21 cellular contexts compared by ENCODE assay signal in genomic region chr22:45014658-45015057, GRCh38. TPM values are rescaled to one million over a fixed set of nuclear protein-coding genes. Genes with fewer than 3 reads are reported as not detected.
DNase-seq lines count a peak whose midpoint lies in the region; ATAC-seq lines count a peak whose summit lies in the region.
"Had no signal": no experiment of that assay in that cellular context is flagged by ENCODE, and none has a peak within 500 bp of the region (broad histone marks: within the 10 kb centered on the region; RNA-seq: fewer than 3 reads in every experiment).

No MANE protein-coding gene starts in this region.

- H3K4me3 Mint-ChIP-seq in T-helper 17 cell = peak overlapping the region; percentile 49
- H3K4me3 Mint-ChIP-seq: CD4-positive, CD25-positive, alpha-beta regulatory T cell had no signal

- H3K4me1 Mint-ChIP-seq in T-helper 17 cell = peaks cover 8% of the 10 kb centered on the region

- peaks cover 7% of the 10 kb centered on the region for H3K36me3 Mint-ChIP-seq in T-helper 17 cell (ENCODE audit: low read depth)
- H3K36me3 Mint-ChIP-seq: CD4-positive, CD25-positive, alpha-beta regulatory T cell had no signal

- DNase-seq in Right ventricle myocardium inferior (ENCODE audit: missing footprints) (peak; percentile 60), left cardiac atrium (no peak), T-helper 17 cell (no peak), iPS-NIHi11 (ENCODE audit: low spot score) (peak; percentile 55), SW 1271 (lab: John Stamatoyannopoulos, UW) (no peak), NCI-H2171 treated with DMSO at 0.1 percent for 48 hours (lab: John Stamatoyannopoulos, UW) (no peak)
- DNase-seq: 8988T; CD4-positive, CD25-positive, alpha-beta regulatory T cell; DMS153; KBM-7; MV-4-11; NCI-H1105; NCI-H1436 treated with DMSO at 0.1 percent for 48 hours; NCI-H187 treated with DMSO at 0.1 percent for 48 hours; NCI-H446 treated with DMSO at 0.1 percent for 48 hours; NCI-H526; SHP77 treated with DMSO at 0.1 percent for 48 hours had no signal

- H3K27me3 Mint-ChIP-seq in T-helper 17 cell = peaks cover 68% of the 10 kb centered on the region

- no peaks in the 10 kb centered on the region for H3K9me3 ChIP-seq in T-helper 17 cell (ENCODE audit: control insufficient read depth, low read length, poor library complexity, severe bottlenecking)
- H3K9me3 ChIP-seq: BLaER1 had no signal

- intact Hi-C loops in Right ventricle myocardium inferior (cut with DNase I) (no loop called here), left cardiac atrium (cut with DNase I) (no loop called here)

- H3K27ac Mint-ChIP-seq in T-helper 17 cell = no peak overlapping the region
- H3K27ac Mint-ChIP-seq: CD4-positive, CD25-positive, alpha-beta regulatory T cell had no signal

- ATAC-seq in Right ventricle myocardium inferior = no peak
- no peak for ATAC-seq in left cardiac atrium
- ATAC-seq in T-helper 17 cell = no peak
- no peak for ATAC-seq in GM19467 (IDR thresholded peaks at IDR 0.05; ENCODE audit: unreplicated experiment)
- no peak for ATAC-seq in GM18498 (IDR thresholded peaks at IDR 0.05; ENCODE audit: unreplicated experiment)
- ATAC-seq: Panc1 had no signal

RNA-seq across cellular contexts. Expression of gene PHF21B, which starts 4.9 kb away (rescaled TPM):
- total RNA-seq in Right ventricle myocardium inferior = not detected
- under 1 TPM; 0.71 to 0.76 TPM for total RNA-seq in left cardiac atrium
- not detected for total RNA-seq in T-helper 17 cell
- total RNA-seq: CD4-positive, CD25-positive, alpha-beta regulatory T cell had no signal

Comparison
In these comparisons a context has a peak if more than half of its experiments do, and no peak if none do; other contexts are left out.
1. DNase-seq: peak in Right ventricle myocardium inferior (single experiment) and iPS-NIHi11 (single experiment); none in left cardiac atrium (single experiment), T-helper 17 cell (0 of 3), SW 1271 (0 of 2) and NCI-H2171 treated with DMSO at 0.1 percent for 48 hours (single experiment).